Comparison of ENCODE assay signal across 8 cellular contexts in genomic region chr5:6780802-6781391, GRCh38.
DNase-seq lines count a peak whose midpoint lies in the region; ATAC-seq and TF ChIP-seq lines count a peak whose summit lies in the region.

No MANE protein-coding gene starts in this region.

- no peak overlapping the region for H3K4me3 Mint-ChIP-seq in activated T-helper 17 cell treated with anti-CD3 and anti-CD28 coated beads, Interleukin-2, amount 50 U/mL, for 72 hours
- H3K4me3 Mint-ChIP-seq in neural crest cell = no peak overlapping the region

- no peaks in the 10 kb centered on the region for H3K4me1 Mint-ChIP-seq in activated T-helper 17 cell treated with anti-CD3 and anti-CD28 coated beads, Interleukin-2, amount 50 U/mL, for 72 hours
- peaks cover 6% of the 10 kb centered on the region for H3K4me1 Mint-ChIP-seq in neural crest cell

- CTCF ChIA-PET in GM10248 (lab: Yijun Ruan, JAX) = interaction anchor here (1.0 to 3.9 kb wide), 10 partner anchors 9 to 1077 kb away, joined by 3 to 15 read pairs (median 4); no protein-coding TSS in a partner anchor

- no peak for TF ChIP-seq EP300 in Ishikawa (IDR thresholded peaks at IDR 0.05; ENCODE audit: borderline replicate concordance)

- peak; percentile 52 for TF ChIP-seq CTCF in GM10248 (IDR thresholded peaks at IDR 0.05; ENCODE audit: control extremely low read depth, extremely low read depth, low read depth, missing control alignments)
- TF ChIP-seq CTCF in neural crest cell (conservative IDR thresholded peaks at IDR 0.05) = peak; percentile 50

- ATAC-seq in GM21447 (IDR thresholded peaks at IDR 0.05; ENCODE audit: unreplicated experiment) = peak; percentile 79
- ATAC-seq in activated T-helper 17 cell treated with anti-CD3 and anti-CD28 coated beads, Interleukin-2, amount 50 U/mL, for 72 hours (replicated peaks) = peak; percentile 56

- H3K36me3 Mint-ChIP-seq in activated T-helper 17 cell treated with anti-CD3 and anti-CD28 coated beads, Interleukin-2, amount 50 U/mL, for 72 hours (ENCODE audit: low read depth) = no peaks in the 10 kb centered on the region
- H3K36me3 Mint-ChIP-seq in neural crest cell (ENCODE audit: low read depth) = peaks cover 6% of the 10 kb centered on the region

- H3K27me3 Mint-ChIP-seq in activated T-helper 17 cell treated with anti-CD3 and anti-CD28 coated beads, Interleukin-2, amount 50 U/mL, for 72 hours = peaks cover 14% of the 10 kb centered on the region
- no peaks in the 10 kb centered on the region for H3K27me3 Mint-ChIP-seq in neural crest cell (ENCODE audit: low read depth)

- H3K27ac Mint-ChIP-seq in activated T-helper 17 cell treated with anti-CD3 and anti-CD28 coated beads, Interleukin-2, amount 50 U/mL, for 72 hours = no peak overlapping the region
- H3K27ac Mint-ChIP-seq in neural crest cell (ENCODE audit: unreplicated experiment) = no peak overlapping the region

- POLR2A ChIA-PET in GM10248 (lab: Yijun Ruan, JAX) = no interaction called here

- peak; percentile 22 for TF ChIP-seq RAD21 in Ishikawa (IDR thresholded peaks at IDR 0.05; ENCODE audit: low read depth)

- DNase-seq in GM10248 (ENCODE audit: extremely low spot score) (no peak), neural crest cell (ENCODE audit: low read depth, low spot score) (no peak), amniotic stem cell (lab: John Stamatoyannopoulos, UW) (no peak), GM19238 (ENCODE audit: insufficient read length, low spot score) (no peak), SIG-M5 (lab: John Stamatoyannopoulos, UW) (no peak)

- no peaks in the 10 kb centered on the region for H3K9me3 Mint-ChIP-seq in activated T-helper 17 cell treated with anti-CD3 and anti-CD28 coated beads, Interleukin-2, amount 50 U/mL, for 72 hours
- peaks cover 7% of the 10 kb centered on the region for H3K9me3 Mint-ChIP-seq in neural crest cell

TF ChIP-seq in Ishikawa, 13 proteins besides CTCF, POLR2A, EP300 and RAD21:
- no peak for TF ChIP-seq REST (IDR thresholded peaks at IDR 0.05; ENCODE audit: low read depth)
- TF ChIP-seq TEAD4 (IDR thresholded peaks at IDR 0.05) = no peak
- no peak for TF ChIP-seq FOXM1 (IDR thresholded peaks at IDR 0.05; ENCODE audit: borderline replicate concordance, low read depth)
- no peak for TF ChIP-seq NFIC (IDR thresholded peaks at IDR 0.05)
- TF ChIP-seq TCF12 (IDR thresholded peaks at IDR 0.05; ENCODE audit: low read depth) = no peak
- no peak for TF ChIP-seq YY1 (IDR thresholded peaks at IDR 0.05; ENCODE audit: low read depth)
- TF ChIP-seq TAF1 (IDR thresholded peaks at IDR 0.05; ENCODE audit: low read depth) = no peak
- no peak for TF ChIP-seq EGR1 (IDR thresholded peaks at IDR 0.05)
- TF ChIP-seq MAX (IDR thresholded peaks at IDR 0.05) = no peak
- TF ChIP-seq USF1 (IDR thresholded peaks at IDR 0.05) = no peak
- no peak for TF ChIP-seq CREB1 (IDR thresholded peaks at IDR 0.05; ENCODE audit: low read depth)
- no peak for TF ChIP-seq ZBTB7A (IDR thresholded peaks at IDR 0.05; ENCODE audit: low read depth)
- TF ChIP-seq CEBPB (IDR thresholded peaks at IDR 0.05) = no peak
